Comparison of ENCODE assay signal across 8 cellular contexts in the genomic region with DNA sequence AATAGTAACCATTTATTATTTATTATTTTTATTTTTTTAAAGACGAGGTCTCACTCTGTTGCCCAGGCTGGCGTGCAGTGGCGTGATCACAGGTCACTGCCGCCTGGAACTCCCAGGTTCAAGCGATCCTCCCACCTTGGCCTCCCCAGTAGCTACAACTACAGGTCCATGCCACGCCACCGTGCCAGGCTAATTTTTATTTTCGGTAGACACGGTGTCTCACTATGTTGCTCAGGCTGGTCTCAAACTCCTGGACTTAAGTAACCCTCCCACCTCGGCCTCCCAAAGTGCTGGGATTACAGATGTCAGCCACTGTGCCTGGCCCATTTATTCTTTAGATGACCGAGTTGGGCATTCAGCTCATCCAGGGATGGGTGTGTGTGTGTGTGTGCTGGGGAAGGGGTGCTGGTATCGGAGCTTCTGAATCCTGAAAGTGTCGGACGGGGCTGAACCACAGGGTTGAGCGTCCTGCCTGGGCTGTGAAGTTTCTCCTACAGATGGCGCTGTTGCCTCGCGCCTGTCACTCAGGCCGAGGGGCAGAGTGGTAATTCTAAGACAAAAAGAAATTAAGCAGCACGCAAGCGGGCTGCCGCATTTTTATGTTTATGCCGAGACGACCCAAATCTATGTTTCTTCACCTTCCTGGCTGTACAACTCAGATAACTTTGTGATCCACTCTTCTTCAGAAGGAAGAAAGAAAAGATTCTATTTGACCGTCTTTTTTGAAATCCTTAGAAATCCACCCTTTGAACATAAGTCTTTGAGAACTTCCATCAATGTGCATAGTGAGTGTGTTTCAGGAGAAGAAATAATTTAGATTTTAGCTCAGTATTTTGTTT.
DNase-seq lines count a peak whose midpoint lies in the region; ATAC-seq and TF ChIP-seq lines count a peak whose summit lies in the region.

No MANE protein-coding gene starts in this region.

- H3K27me3 Mint-ChIP-seq in natural killer cell treated with Interleukin-12 subunit alpha and Interleukin-12 subunit beta and Interleukin-15 and Interleukin-18, amount 100 ng/mL, for 72 hours = no peaks in the 10 kb centered on the region

- H3K4me1 ChIP-seq in esophagus squamous epithelium = peaks cover 0 to 4% (median 0%) of the 10 kb centered on the region in 3 donors

- no peak overlapping the region for H3K4me3 ChIP-seq in esophagus squamous epithelium

- ATAC-seq in HG03066 (IDR thresholded peaks at IDR 0.05; ENCODE audit: low read depth, unreplicated experiment) = peak; percentile 65
- peak; percentile 76 to 82 for ATAC-seq in natural killer cell treated with Interleukin-12 subunit alpha and Interleukin-12 subunit beta and Interleukin-15 and Interleukin-18, amount 100 ng/mL, for 72 hours
- ATAC-seq in HG03045 (IDR thresholded peaks at IDR 0.05; ENCODE audit: unreplicated experiment) = no peak

- TF ChIP-seq CTCF in esophagus squamous epithelium (IDR thresholded peaks at IDR 0.05) = peak; percentile 52 to 83 (median 76)

- no peak overlapping the region for H3K4me3 Mint-ChIP-seq in natural killer cell treated with Interleukin-12 subunit alpha and Interleukin-12 subunit beta and Interleukin-15 and Interleukin-18, amount 100 ng/mL, for 72 hours

- no peak overlapping the region for H3K27ac Mint-ChIP-seq in natural killer cell treated with Interleukin-12 subunit alpha and Interleukin-12 subunit beta and Interleukin-15 and Interleukin-18, amount 100 ng/mL, for 72 hours

- H3K36me3 ChIP-seq in esophagus squamous epithelium = no peaks in the 10 kb centered on the region

- peak; percentile 77 for DNase-seq in ELR (ENCODE audit: low read depth)
- peak; percentile 60 for DNase-seq in NOMO-1 treated with DMSO at 0.1 percent for 48 hours (lab: John Stamatoyannopoulos, UW; ENCODE audit: unreplicated experiment)
- peak; percentile 35 for DNase-seq in activated T-cell treated with anti-CD3 and anti-CD28 coated beads for 4 hours
- no peak for DNase-seq in esophagus squamous epithelium (lab: John Stamatoyannopoulos, UW)
- DNase-seq in natural killer cell treated with Interleukin-12 subunit alpha and Interleukin-12 subunit beta and Interleukin-15 and Interleukin-18, amount 100 ng/mL, for 72 hours (ENCODE audit: low spot score) = no peak
- peak; percentile 23 for DNase-seq in stimulated activated naive CD4-positive, alpha-beta T cell treated with Interleukin-2 at 50 U/mL for 16 hours (lab: John Stamatoyannopoulos, UW)

- H3K27me3 ChIP-seq in esophagus squamous epithelium = peaks cover 0 to 15% (median 0%) of the 10 kb centered on the region in 4 donors

- H3K36me3 Mint-ChIP-seq in natural killer cell treated with Interleukin-12 subunit alpha and Interleukin-12 subunit beta and Interleukin-15 and Interleukin-18, amount 100 ng/mL, for 72 hours = no peaks in the 10 kb centered on the region

- TF ChIP-seq POLR2A in esophagus squamous epithelium (IDR thresholded peaks at IDR 0.05) = no peak

- no peaks in the 10 kb centered on the region for H3K9me3 Mint-ChIP-seq in natural killer cell treated with Interleukin-12 subunit alpha and Interleukin-12 subunit beta and Interleukin-15 and Interleukin-18, amount 100 ng/mL, for 72 hours

- no peak overlapping the region for H3K27ac ChIP-seq in esophagus squamous epithelium

- WGBS in esophagus squamous epithelium, 2 donors = 29 to 43% methylated on average over 20 to 23 of the region's 25 CpGs

- intact Hi-C loops in esophagus squamous epithelium (cut with DNase I) = no loop called here

- peaks cover 18 to 37% of the 10 kb centered on the region in 2 donors for H3K4me1 Mint-ChIP-seq in natural killer cell treated with Interleukin-12 subunit alpha and Interleukin-12 subunit beta and Interleukin-15 and Interleukin-18, amount 100 ng/mL, for 72 hours (ENCODE audit: low read depth in 2 of 2)

- H3K9me3 ChIP-seq in esophagus squamous epithelium = no peaks in the 10 kb centered on the region

Comparison
In these comparisons a context has a peak if more than half of its experiments do, and no peak if none do; other contexts are left out.
1. DNase-seq: peak in ELR (single experiment), NOMO-1 treated with DMSO at 0.1 percent for 48 hours (single experiment), activated T-cell treated with anti-CD3 and anti-CD28 coated beads for 4 hours (single experiment) and stimulated activated naive CD4-positive, alpha-beta T cell treated with Interleukin-2 at 50 U/mL for 16 hours (single experiment); none in esophagus squamous epithelium (single experiment) and natural killer cell treated with Interleukin-12 subunit alpha and Interleukin-12 subunit beta and Interleukin-15 and Interleukin-18, amount 100 ng/mL, for 72 hours (single experiment).